39 cellular contexts compared by ENCODE assay signal in the genomic region with DNA sequence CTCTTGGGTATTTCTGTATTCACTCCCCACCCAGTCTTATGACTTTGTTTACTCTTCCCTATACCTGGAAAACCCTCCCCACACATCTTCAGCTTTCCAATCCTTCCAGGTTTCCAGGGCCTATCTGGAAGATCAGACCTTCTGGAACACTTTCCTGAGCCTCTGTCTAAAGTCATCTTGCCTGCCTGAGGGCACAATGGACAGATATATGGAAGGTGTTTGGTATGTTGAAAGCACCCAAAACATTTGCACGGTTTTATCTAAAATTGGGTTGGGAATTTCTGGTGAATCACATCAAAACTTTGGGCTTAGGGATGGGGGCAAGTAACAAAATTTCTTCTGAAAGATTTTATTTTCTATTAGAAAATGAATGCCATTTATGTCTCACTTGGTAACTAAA. TPM values are rescaled to one million over a fixed set of nuclear protein-coding genes. Genes with fewer than 3 reads are reported as not detected.
"Had no signal": no experiment of that assay in that cellular context is flagged by ENCODE, and none has a peak within 500 bp of the region (broad histone marks: within the 10 kb centered on the region; RNA-seq: fewer than 3 reads in every experiment).

No MANE protein-coding gene starts in this region.

- H3K9ac ChIP-seq: KMS-11 had no signal

- H3K4me3 ChIP-seq: MG63 had no signal

- H3K9me3 ChIP-seq: MG63 had no signal

- DNase-seq: Karpas-422, Kasumi-1, KG1, MG63, MM.1S, MV-4-11, NCI-H1048, NCI-H1092, NCI-H1092 treated with DMSO at 0.1 percent for 48 hours, NCI-H1105, NCI-H1105 treated with DMSO at 0.1 percent for 48 hours, NCI-H1417, NCI-H1417 treated with DMSO at 0.1 percent for 48 hours, NCI-H1436, NCI-H1436 treated with DMSO at 0.1 percent for 48 hours, NCI-H146, NCI-H1694, NCI-H1694 treated with DMSO at 0.1 percent for 48 hours, NCI-H187, NCI-H187 treated with DMSO at 0.1 percent for 48 hours, NCI-H1930, NCI-H2029, NCI-H2029 treated with DMSO at 0.1 percent for 48 hours, NCI-H2081, NCI-H2081 treated with DMSO at 0.1 percent for 48 hours, NCI-H2107, NCI-H2171, NCI-H2171 treated with DMSO at 0.1 percent for 48 hours, NCI-H2227 treated with DMSO at 0.1 percent for 48 hours, NCI-H226, NCI-H345, NCI-H446, NCI-H446 treated with DMSO at 0.1 percent for 48 hours, NCI-H510A had no signal

- H3K27ac ChIP-seq: KMS-11 had no signal

- H3K27me3 ChIP-seq: MG63 had no signal

- H3K36me3 ChIP-seq: MG63 had no signal

- H3K4me2 ChIP-seq: KMS-11 had no signal

RNA-seq across cellular contexts. Expression of a gene that starts 16.0 kb away (rescaled TPM):
- total RNA-seq: M059J, MCF 10A, NCI-H460 had no signal

RNA-seq across cellular contexts. Expression of a gene that starts 33.1 kb away (rescaled TPM):
- total RNA-seq: LHCN-M2, M059J, MCF 10A, NCI-H460 had no signal
